ENCODE assay signal across 19 cellular contexts in the genomic region with DNA sequence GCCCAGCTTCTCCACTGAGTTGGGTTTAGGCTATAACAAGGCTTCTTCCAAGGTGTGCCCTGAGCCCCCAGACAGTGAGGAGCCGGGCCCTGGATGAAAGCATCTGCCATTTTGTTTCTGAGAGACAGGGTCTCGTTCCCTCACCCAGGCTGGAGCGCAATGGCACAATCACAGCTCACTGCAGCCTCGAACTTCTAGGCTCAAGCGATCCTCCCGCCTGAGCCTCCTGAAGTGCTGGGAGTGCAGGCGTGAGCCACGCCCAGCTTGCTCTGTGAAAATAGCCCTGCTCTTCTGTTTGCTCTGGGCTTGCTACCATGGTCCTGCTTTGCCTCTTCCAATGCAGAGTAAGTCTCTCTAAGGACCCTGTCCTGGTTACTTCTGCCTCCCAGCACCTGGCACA.
DNase-seq lines count a peak whose midpoint lies in the region; ATAC-seq, FAIRE-seq and TF ChIP-seq lines count a peak whose summit lies in the region.
"Had no signal": no experiment of that assay in that cellular context is flagged by ENCODE, and none has a peak within 500 bp of the region (broad histone marks: within the 10 kb centered on the region; RNA-seq: fewer than 3 reads in every experiment).

No MANE protein-coding gene starts in this region.

- CTCF ChIA-PET in GM10248 (lab: Yijun Ruan, JAX), result interaction anchor here (1.0 to 11.2 kb wide), 6 partner anchors 11 to 206 kb away, joined by 3 to 96 read pairs (median 3); no protein-coding TSS in a partner anchor

- H3K9me3 Mint-ChIP-seq in dendritic cell treated with granulocyte-macrophage colony-stimulating factor and Interleukin-4, amounts not matched to agents 40 ng/mL and 50 ng/mL, for 4 days, result no peaks in the 10 kb centered on the region
- H3K9me3 Mint-ChIP-seq: CD4-positive, alpha-beta T cell; H9 had no signal

- no peak for ATAC-seq in GM21515 (IDR thresholded peaks at IDR 0.05; ENCODE audit: unreplicated experiment)

- H3K27me3 Mint-ChIP-seq in dendritic cell treated with granulocyte-macrophage colony-stimulating factor and Interleukin-4, amounts not matched to agents 40 ng/mL and 50 ng/mL, for 4 days, result peaks cover 36% of the 10 kb centered on the region
- H3K27me3 Mint-ChIP-seq: CD4-positive, alpha-beta T cell had no signal

- intact Hi-C loops in dendritic cell treated with granulocyte-macrophage colony-stimulating factor and Interleukin-4, amounts not matched to agents 40 ng/mL and 50 ng/mL, for 4 days (cut with micrococcal nuclease), result no loop called here

- H3K4me3 Mint-ChIP-seq in dendritic cell treated with granulocyte-macrophage colony-stimulating factor and Interleukin-4, amounts not matched to agents 40 ng/mL and 50 ng/mL, for 4 days, result no peak overlapping the region
- H3K4me3 Mint-ChIP-seq: CD4-positive, alpha-beta T cell; H9 had no signal

- no peak for TF ChIP-seq CTCF in GM10248 (IDR thresholded peaks at IDR 0.05; ENCODE audit: control extremely low read depth, extremely low read depth, low read depth, missing control alignments)

- POLR2A ChIA-PET in GM10248 (lab: Yijun Ruan, JAX), result no interaction called here

- H3K4me1 Mint-ChIP-seq in dendritic cell treated with granulocyte-macrophage colony-stimulating factor and Interleukin-4, amounts not matched to agents 40 ng/mL and 50 ng/mL, for 4 days (ENCODE audit: low read depth), result peaks cover 15% of the 10 kb centered on the region
- H3K4me1 Mint-ChIP-seq: H9 had no signal

- DNase-seq in NCI-H748 (lab: John Stamatoyannopoulos, UW; ENCODE audit: unreplicated experiment), result peak; percentile 29
- DNase-seq in NCI-H748 treated with DMSO at 0.1 percent for 48 hours (lab: John Stamatoyannopoulos, UW), result no peak
- DNase-seq in GM10248 (ENCODE audit: extremely low spot score), result peak; percentile 13
- DNase-seq in urothelium cell line (ENCODE audit: low spot score), result no peak
- no peak for DNase-seq in UCSD-AML1 (lab: John Stamatoyannopoulos, UW; ENCODE audit: unreplicated experiment)
- DNase-seq: AML-193; C1 segment of cervical spinal cord; CD4-positive, alpha-beta T cell; DMS153; DMS79 treated with DMSO at 0.1 percent for 48 hours; EL; GOT3; H9 had no signal

- FAIRE-seq in urothelium cell line (lab: Jason Lieb, UNC), result peak; percentile 5
- FAIRE-seq: D721Med, G401.6, GM12892, HTR-8/SVneo had no signal

- H3K27ac Mint-ChIP-seq in dendritic cell treated with granulocyte-macrophage colony-stimulating factor and Interleukin-4, amounts not matched to agents 40 ng/mL and 50 ng/mL, for 4 days, result peak overlapping the region; percentile 30
- H3K27ac Mint-ChIP-seq: CD4-positive, alpha-beta T cell had no signal

- no peaks in the 10 kb centered on the region for H3K36me3 Mint-ChIP-seq in dendritic cell treated with granulocyte-macrophage colony-stimulating factor and Interleukin-4, amounts not matched to agents 40 ng/mL and 50 ng/mL, for 4 days (ENCODE audit: low read depth)

Comparison
In these comparisons a context has a peak if more than half of its experiments do, and no peak if none do; other contexts are left out.
1. DNase-seq: peak in NCI-H748 (single experiment) and GM10248 (single experiment); none in NCI-H748 treated with DMSO at 0.1 percent for 48 hours (single experiment), urothelium cell line (single experiment) and UCSD-AML1 (single experiment).